ENCODE assay signal across 26 cellular contexts in the genomic region with DNA sequence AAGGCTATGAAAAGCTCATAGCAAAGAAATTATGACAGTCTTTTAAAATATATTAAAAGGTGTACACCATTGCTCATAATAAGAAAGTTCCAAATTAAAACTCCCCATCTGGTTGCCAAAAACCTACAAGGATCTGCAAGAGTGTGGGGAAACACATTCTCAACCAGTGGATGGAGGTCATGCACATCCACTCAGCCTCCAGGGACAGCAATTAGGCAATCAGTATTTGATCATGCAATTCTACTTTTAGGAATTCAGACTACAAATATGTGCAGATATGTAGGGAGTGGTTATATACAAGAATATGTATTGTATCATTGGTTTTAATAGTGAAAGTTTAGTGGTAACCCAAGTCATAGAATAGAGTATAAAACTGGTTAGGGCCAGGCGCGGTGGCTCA.
"Had no signal": no experiment of that assay in that cellular context is flagged by ENCODE, and none has a peak within 500 bp of the region (broad histone marks: within the 10 kb centered on the region; RNA-seq: fewer than 3 reads in every experiment).

No MANE protein-coding gene starts in this region.

- H3K4me2 ChIP-seq: hepatocyte had no signal

- H3K27me3 Mint-ChIP-seq: naive B cell had no signal

- H3K9me3 Mint-ChIP-seq: mesothelial cell of epicardium had no signal

- H3K4me3 Mint-ChIP-seq: immature natural killer cell, mesothelial cell of epicardium, naive B cell had no signal

- H3K79me2 ChIP-seq: hepatocyte had no signal

- H3K4me3 ChIP-seq: coronary artery, dorsolateral prefrontal cortex, esophagus squamous epithelium, gastroesophageal sphincter, heart left ventricle, hepatocyte, lower lobe of right lung, mucosa of descending colon had no signal

- H2AFZ ChIP-seq: hepatocyte had no signal

- H3K4me1 ChIP-seq: foreskin keratinocyte, heart left ventricle had no signal

- H3K36me3 ChIP-seq: esophagus squamous epithelium, gastroesophageal sphincter, heart left ventricle, lower lobe of right lung had no signal

- H3K27ac ChIP-seq: coronary artery, epithelial cell of prostate, esophagus squamous epithelium, foreskin keratinocyte, gastroesophageal sphincter, heart left ventricle, hepatocyte, lower lobe of right lung had no signal

- H3K27ac Mint-ChIP-seq: immature natural killer cell, mesothelial cell of epicardium, naive B cell had no signal

- DNase-seq: dermis blood vessel endothelial cell; dorsolateral prefrontal cortex; effector CD4-positive, alpha-beta T cell; effector memory CD4-positive, alpha-beta T cell; erythroblast; esophagus squamous epithelium; foreskin keratinocyte; heart left ventricle; hypothalamus; immature natural killer cell; islet precursor cell; kidney; kidney glomerular epithelial cell; left colon; left ventricle myocardium superior; lower lobe of right lung; mesenchymal stem cell; mucosa of descending colon; naive B cell had no signal

- H3K36me3 Mint-ChIP-seq: immature natural killer cell, mesothelial cell of epicardium, naive B cell had no signal

- H3K4me1 Mint-ChIP-seq: immature natural killer cell, naive B cell had no signal

- ATAC-seq: esophagus mucosa, foreskin keratinocyte, gastroesophageal sphincter, heart left ventricle, left colon, left lobe of liver, left ventricle myocardium superior, lower lobe of right lung, mucosa of descending colon had no signal

- H3K27me3 ChIP-seq: dorsolateral prefrontal cortex, esophagus squamous epithelium, foreskin keratinocyte, gastroesophageal sphincter, heart left ventricle, hepatocyte had no signal

- H3K9me3 ChIP-seq: esophagus squamous epithelium, gastroesophageal sphincter, heart left ventricle, lower lobe of right lung, mucosa of descending colon had no signal
